In the genomic region with DNA sequence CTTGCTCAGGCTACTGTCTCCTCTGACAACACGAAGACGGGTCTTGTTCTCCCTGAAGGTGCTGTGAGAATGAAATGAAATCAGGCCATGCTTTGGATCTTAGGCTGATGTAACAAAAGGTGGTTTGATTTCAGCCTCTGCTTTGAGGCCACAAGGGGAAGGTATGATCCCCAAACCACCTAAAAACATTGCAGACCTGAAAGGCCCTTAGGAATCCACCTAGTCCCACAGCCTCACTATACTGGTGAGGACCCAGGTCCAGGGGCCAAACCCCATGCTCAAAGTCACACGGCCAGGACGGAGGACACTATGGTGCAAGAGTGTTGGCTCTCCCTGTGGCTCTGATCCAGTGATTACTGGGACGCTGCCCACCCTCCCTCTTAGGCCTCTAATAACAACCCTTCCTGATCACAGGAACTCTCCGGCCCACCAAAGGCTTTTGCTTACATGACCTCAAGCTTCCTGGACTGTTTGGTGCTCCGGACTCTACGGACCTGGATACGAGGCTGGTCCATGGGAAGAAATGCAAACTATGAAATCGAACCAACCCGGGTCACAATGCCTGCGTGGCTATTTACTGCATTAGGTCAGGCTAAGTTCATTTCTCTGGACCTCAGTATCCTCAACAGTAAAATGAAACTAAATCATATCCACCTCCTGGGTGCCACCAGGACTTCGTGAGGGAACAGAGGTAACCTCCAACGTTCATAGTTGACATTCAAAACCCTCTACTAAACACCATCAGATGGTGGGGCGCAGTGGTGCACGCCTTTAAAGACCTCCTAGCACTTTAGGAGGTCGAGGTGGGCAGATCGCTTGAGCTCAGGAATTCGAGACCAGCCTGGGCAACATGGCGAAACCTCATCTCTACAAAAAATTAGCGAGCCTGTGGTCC, we compare ENCODE assay signal across 1 cellular context.
TF ChIP-seq lines count a peak whose summit lies in the region.

No MANE protein-coding gene starts in this region.

TF ChIP-seq in HepG2, 621 proteins besides CTCF, POLR2A, EP300 and RAD21 (continued from another document and continues in another):
- TF ChIP-seq, protein P1, sequence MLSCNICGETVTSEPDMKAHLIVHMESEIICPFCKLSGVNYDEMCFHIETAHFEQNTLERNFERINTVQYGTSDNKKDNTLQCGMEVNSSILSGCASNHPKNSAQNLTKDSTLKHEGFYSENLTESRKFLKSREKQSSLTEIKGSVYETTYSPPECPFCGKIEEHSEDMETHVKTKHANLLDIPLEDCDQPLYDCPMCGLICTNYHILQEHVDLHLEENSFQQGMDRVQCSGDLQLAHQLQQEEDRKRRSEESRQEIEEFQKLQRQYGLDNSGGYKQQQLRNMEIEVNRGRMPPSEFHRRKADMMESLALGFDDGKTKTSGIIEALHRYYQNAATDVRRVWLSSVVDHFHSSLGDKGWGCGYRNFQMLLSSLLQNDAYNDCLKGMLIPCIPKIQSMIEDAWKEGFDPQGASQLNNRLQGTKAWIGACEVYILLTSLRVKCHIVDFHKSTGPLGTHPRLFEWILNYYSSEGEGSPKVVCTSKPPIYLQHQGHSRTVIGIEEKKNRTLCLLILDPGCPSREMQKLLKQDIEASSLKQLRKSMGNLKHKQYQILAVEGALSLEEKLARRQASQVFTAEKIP (CRISPR knock-in tag; IDR thresholded peaks at IDR 0.05; ENCODE audit: borderline replicate concordance), result no peak
- TF ChIP-seq NKX3-1 (CRISPR knock-in tag; IDR thresholded peaks at IDR 0.05) (0 out of 2 replicates have a peak, but pooled peaks have one; percentile 47), MED1 (CRISPR knock-in tag; IDR thresholded peaks at IDR 0.05) (peak; percentile 35), ZNF883 (CRISPR knock-in tag; IDR thresholded peaks at IDR 0.05; ENCODE audit: not compliant biosample characterization) (no peak), ZNF326 (CRISPR knock-in tag; IDR thresholded peaks at IDR 0.05; ENCODE audit: borderline replicate concordance) (no peak), ZNF724P (CRISPR knock-in tag; IDR thresholded peaks at IDR 0.05; ENCODE audit: borderline replicate concordance) (no peak), NBN (conservative IDR thresholded peaks at IDR 0.05) (no peak), ZNF703 (CRISPR knock-in tag; IDR thresholded peaks at IDR 0.05; ENCODE audit: borderline replicate concordance) (no peak), JARID2 (CRISPR knock-in tag; IDR thresholded peaks at IDR 0.05; ENCODE audit: insufficient replicate concordance) (no peak), ZBTB3 (CRISPR knock-in tag; IDR thresholded peaks at IDR 0.05; ENCODE audit: borderline replicate concordance, low read depth) (no peak), ZNF589 (CRISPR knock-in tag; conservative IDR thresholded peaks at IDR 0.05) (no peak), SRSF4 (IDR thresholded peaks at IDR 0.05; ENCODE audit: low read depth, low read length, poor library complexity, severe bottlenecking) (no peak), CCDC6 (CRISPR knock-in tag; IDR thresholded peaks at IDR 0.05) (no peak), ZKSCAN8 (CRISPR knock-in tag; IDR thresholded peaks at IDR 0.05; ENCODE audit: borderline replicate concordance) (0 out of 2 replicates have a peak, but pooled peaks have one; percentile 18), IRF2 (CRISPR knock-in tag; IDR thresholded peaks at IDR 0.05) (peak; percentile 41; the same call in 1 of the 2 replicates), LCORL (IDR thresholded peaks at IDR 0.05) (no peak), LCORL (CRISPR knock-in tag; IDR thresholded peaks at IDR 0.05) (peak; percentile 61), SKI (IDR thresholded peaks at IDR 0.05; ENCODE audit: partially characterized antibody) (no peak), ZKSCAN1 (IDR thresholded peaks at IDR 0.05; ENCODE audit: low read length) (no peak), SIX1 (CRISPR knock-in tag; IDR thresholded peaks at IDR 0.05; ENCODE audit: borderline replicate concordance) (no peak), NCOA5 (CRISPR knock-in tag; IDR thresholded peaks at IDR 0.05) (no peak)
- TF ChIP-seq, protein P2, sequence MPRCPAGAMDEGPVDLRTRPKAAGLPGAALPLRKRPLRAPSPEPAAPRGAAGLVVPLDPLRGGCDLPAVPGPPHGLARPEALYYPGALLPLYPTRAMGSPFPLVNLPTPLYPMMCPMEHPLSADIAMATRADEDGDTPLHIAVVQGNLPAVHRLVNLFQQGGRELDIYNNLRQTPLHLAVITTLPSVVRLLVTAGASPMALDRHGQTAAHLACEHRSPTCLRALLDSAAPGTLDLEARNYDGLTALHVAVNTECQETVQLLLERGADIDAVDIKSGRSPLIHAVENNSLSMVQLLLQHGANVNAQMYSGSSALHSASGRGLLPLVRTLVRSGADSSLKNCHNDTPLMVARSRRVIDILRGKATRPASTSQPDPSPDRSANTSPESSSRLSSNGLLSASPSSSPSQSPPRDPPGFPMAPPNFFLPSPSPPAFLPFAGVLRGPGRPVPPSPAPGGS (CRISPR knock-in tag; IDR thresholded peaks at IDR 0.05), result no peak
- TF ChIP-seq, protein P3, sequence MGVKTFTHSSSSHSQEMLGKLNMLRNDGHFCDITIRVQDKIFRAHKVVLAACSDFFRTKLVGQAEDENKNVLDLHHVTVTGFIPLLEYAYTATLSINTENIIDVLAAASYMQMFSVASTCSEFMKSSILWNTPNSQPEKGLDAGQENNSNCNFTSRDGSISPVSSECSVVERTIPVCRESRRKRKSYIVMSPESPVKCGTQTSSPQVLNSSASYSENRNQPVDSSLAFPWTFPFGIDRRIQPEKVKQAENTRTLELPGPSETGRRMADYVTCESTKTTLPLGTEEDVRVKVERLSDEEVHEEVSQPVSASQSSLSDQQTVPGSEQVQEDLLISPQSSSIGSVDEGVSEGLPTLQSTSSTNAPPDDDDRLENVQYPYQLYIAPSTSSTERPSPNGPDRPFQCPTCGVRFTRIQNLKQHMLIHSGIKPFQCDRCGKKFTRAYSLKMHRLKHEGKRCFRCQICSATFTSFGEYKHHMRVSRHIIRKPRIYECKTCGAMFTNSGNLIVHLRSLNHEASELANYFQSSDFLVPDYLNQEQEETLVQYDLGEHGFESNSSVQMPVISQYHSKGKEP (CRISPR knock-in tag; IDR thresholded peaks at IDR 0.05), result no peak
- TF ChIP-seq, protein P4, sequence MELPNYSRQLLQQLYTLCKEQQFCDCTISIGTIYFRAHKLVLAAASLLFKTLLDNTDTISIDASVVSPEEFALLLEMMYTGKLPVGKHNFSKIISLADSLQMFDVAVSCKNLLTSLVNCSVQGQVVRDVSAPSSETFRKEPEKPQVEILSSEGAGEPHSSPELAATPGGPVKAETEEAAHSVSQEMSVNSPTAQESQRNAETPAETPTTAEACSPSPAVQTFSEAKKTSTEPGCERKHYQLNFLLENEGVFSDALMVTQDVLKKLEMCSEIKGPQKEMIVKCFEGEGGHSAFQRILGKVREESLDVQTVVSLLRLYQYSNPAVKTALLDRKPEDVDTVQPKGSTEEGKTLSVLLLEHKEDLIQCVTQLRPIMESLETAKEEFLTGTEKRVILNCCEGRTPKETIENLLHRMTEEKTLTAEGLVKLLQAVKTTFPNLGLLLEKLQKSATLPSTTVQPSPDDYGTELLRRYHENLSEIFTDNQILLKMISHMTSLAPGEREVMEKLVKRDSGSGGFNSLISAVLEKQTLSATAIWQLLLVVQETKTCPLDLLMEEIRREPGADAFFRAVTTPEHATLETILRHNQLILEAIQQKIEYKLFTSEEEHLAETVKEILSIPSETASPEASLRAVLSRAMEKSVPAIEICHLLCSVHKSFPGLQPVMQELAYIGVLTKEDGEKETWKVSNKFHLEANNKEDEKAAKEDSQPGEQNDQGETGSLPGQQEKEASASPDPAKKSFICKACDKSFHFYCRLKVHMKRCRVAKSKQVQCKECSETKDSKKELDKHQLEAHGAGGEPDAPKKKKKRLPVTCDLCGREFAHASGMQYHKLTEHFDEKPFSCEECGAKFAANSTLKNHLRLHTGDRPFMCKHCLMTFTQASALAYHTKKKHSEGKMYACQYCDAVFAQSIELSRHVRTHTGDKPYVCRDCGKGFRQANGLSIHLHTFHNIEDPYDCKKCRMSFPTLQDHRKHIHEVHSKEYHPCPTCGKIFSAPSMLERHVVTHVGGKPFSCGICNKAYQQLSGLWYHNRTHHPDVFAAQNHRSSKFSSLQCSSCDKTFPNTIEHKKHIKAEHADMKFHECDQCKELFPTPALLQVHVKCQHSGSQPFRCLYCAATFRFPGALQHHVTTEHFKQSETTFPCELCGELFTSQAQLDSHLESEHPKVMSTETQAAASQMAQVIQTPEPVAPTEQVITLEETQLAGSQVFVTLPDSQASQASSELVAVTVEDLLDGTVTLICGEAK (IDR thresholded peaks at IDR 0.05), result no peak
- TF ChIP-seq, protein P4 (CRISPR knock-in tag; IDR thresholded peaks at IDR 0.05), result no peak
- TF ChIP-seq, protein P5, sequence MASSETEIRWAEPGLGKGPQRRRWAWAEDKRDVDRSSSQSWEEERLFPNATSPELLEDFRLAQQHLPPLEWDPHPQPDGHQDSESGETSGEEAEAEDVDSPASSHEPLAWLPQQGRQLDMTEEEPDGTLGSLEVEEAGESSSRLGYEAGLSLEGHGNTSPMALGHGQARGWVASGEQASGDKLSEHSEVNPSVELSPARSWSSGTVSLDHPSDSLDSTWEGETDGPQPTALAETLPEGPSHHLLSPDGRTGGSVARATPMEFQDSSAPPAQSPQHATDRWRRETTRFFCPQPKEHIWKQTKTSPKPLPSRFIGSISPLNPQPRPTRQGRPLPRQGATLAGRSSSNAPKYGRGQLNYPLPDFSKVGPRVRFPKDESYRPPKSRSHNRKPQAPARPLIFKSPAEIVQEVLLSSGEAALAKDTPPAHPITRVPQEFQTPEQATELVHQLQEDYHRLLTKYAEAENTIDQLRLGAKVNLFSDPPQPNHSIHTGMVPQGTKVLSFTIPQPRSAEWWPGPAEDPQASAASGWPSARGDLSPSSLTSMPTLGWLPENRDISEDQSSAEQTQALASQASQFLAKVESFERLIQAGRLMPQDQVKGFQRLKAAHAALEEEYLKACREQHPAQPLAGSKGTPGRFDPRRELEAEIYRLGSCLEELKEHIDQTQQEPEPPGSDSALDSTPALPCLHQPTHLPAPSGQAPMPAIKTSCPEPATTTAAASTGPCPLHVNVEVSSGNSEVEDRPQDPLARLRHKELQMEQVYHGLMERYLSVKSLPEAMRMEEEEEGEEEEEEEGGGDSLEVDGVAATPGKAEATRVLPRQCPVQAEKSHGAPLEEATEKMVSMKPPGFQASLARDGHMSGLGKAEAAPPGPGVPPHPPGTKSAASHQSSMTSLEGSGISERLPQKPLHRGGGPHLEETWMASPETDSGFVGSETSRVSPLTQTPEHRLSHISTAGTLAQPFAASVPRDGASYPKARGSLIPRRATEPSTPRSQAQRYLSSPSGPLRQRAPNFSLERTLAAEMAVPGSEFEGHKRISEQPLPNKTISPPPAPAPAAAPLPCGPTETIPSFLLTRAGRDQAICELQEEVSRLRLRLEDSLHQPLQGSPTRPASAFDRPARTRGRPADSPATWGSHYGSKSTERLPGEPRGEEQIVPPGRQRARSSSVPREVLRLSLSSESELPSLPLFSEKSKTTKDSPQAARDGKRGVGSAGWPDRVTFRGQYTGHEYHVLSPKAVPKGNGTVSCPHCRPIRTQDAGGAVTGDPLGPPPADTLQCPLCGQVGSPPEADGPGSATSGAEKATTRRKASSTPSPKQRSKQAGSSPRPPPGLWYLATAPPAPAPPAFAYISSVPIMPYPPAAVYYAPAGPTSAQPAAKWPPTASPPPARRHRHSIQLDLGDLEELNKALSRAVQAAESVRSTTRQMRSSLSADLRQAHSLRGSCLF (CRISPR knock-in tag; IDR thresholded peaks at IDR 0.05; ENCODE audit: borderline replicate concordance), result no peak
- TF ChIP-seq, protein P6, sequence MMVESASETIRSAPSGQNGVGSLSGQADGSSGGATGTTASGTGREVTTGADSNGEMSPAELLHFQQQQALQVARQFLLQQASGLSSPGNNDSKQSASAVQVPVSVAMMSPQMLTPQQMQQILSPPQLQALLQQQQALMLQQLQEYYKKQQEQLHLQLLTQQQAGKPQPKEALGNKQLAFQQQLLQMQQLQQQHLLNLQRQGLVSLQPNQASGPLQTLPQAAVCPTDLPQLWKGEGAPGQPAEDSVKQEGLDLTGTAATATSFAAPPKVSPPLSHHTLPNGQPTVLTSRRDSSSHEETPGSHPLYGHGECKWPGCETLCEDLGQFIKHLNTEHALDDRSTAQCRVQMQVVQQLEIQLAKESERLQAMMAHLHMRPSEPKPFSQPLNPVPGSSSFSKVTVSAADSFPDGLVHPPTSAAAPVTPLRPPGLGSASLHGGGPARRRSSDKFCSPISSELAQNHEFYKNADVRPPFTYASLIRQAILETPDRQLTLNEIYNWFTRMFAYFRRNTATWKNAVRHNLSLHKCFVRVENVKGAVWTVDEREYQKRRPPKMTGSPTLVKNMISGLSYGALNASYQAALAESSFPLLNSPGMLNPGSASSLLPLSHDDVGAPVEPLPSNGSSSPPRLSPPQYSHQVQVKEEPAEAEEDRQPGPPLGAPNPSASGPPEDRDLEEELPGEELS (CRISPR knock-in tag; IDR thresholded peaks at IDR 0.05), result peak; percentile 29; the same call in 1 of the 2 replicates
